In genomic region chr12:6852651-6853354, GRCh38 we compare ENCODE assay signal across 8 cellular contexts. TPM values are rescaled to one million over a fixed set of nuclear protein-coding genes. Genes with fewer than 3 reads are reported as not detected.
DNase-seq lines count a peak whose midpoint lies in the region; ATAC-seq and TF ChIP-seq lines count a peak whose summit lies in the region.

No MANE protein-coding gene starts in this region.

- DNase-seq in GM04504 (ENCODE audit: low read depth) (peak; percentile 56), NCI-H446 (lab: John Stamatoyannopoulos, UW) (peak; percentile 54 to 68), activated T-cell treated with anti-CD3 and anti-CD28 coated beads for 48 hours (ENCODE audit: low read depth) (peak; percentile 73), esophagus muscularis mucosa (ENCODE audit: extremely low spot score) (no peak), nephron progenitor cell (peak; percentile 31), tibial nerve (ENCODE audit: low spot score in 2 of 2) (no peak), AML-193 (lab: John Stamatoyannopoulos, UW) (no peak)

- peak in 1 of 3 experiments; percentile 4 for TF ChIP-seq CTCF in esophagus muscularis mucosa (IDR thresholded peaks at IDR 0.05)
- TF ChIP-seq CTCF in nephron progenitor cell (IDR thresholded peaks at IDR 0.05), result no peak
- TF ChIP-seq CTCF in tibial nerve (IDR thresholded peaks at IDR 0.05), result no peak

- H3K27me3 ChIP-seq in esophagus muscularis mucosa (no peaks in the 10 kb centered on the region), tibial nerve (no peaks in the 10 kb centered on the region)

- peaks cover 3% of the 10 kb centered on the region for H3K27me3 Mint-ChIP-seq in nephron progenitor cell (ENCODE audit: low read depth, poor library complexity)

- peak overlapping the region; percentile 93 for H3K27ac Mint-ChIP-seq in nephron progenitor cell

- intact Hi-C loops in esophagus muscularis mucosa (cut with DNase I), result no loop called here

- H3K36me3 ChIP-seq in esophagus muscularis mucosa, result peaks cover 18 to 43% (median 32%) of the 10 kb centered on the region in 4 donors
- H3K36me3 ChIP-seq in tibial nerve, result peaks cover 2 to 45% (median 5%) of the 10 kb centered on the region in 3 donors

- H3K4me3 ChIP-seq in esophagus muscularis mucosa (peak overlapping the region; percentile 61 to 94 (median 68)), tibial nerve (peak overlapping the region; percentile 14 to 84 (median 66))

- H3K27ac ChIP-seq in esophagus muscularis mucosa (replicated peaks in 1 of 4), result peak overlapping the region; percentile 92 to 98 (median 95)
- H3K27ac ChIP-seq in tibial nerve, result peak overlapping the region; percentile 24 to 94 (median 63)

- H3K4me1 Mint-ChIP-seq in nephron progenitor cell, result peaks cover 52% of the 10 kb centered on the region

- no peaks in the 10 kb centered on the region for H3K9me3 Mint-ChIP-seq in nephron progenitor cell

- TF ChIP-seq EP300 in esophagus muscularis mucosa (IDR thresholded peaks at IDR 0.05) (no peak), tibial nerve (IDR thresholded peaks at IDR 0.05) (no peak)

- 2% methylated on average over 17 of the region's 18 CpGs for WGBS in esophagus muscularis mucosa
- WGBS in tibial nerve, 2 donors, result 1 to 2% methylated on average over 18 of the region's 18 CpGs

- no peak for TF ChIP-seq POLR2A in esophagus muscularis mucosa (IDR thresholded peaks at IDR 0.05; ENCODE audit: low read depth)
- TF ChIP-seq POLR2A in tibial nerve (IDR thresholded peaks at IDR 0.05), result no peak

- peaks cover 44% of the 10 kb centered on the region for H3K36me3 Mint-ChIP-seq in nephron progenitor cell (ENCODE audit: low read depth)

- H3K4me3 Mint-ChIP-seq in nephron progenitor cell, result peak overlapping the region; percentile 94

- H3K4me1 ChIP-seq in esophagus muscularis mucosa, result peaks cover 13 to 26% (median 20%) of the 10 kb centered on the region in 4 donors
- H3K4me1 ChIP-seq in tibial nerve, result peaks cover 0 to 23% (median 14%) of the 10 kb centered on the region in 4 donors

- H3K9me3 ChIP-seq in esophagus muscularis mucosa (no peaks in the 10 kb centered on the region), tibial nerve (no peaks in the 10 kb centered on the region)

- no peak for ATAC-seq in HG03565 (IDR thresholded peaks at IDR 0.05; ENCODE audit: unreplicated experiment)

RNA-seq across cellular contexts. Expression of gene USP5, which starts 0.9 kb away (rescaled TPM):
- total RNA-seq in esophagus muscularis mucosa, result 10 to 100 TPM; 49.8 to 68.7 (median 58.4) TPM
- 10 to 100 TPM; 47.6 to 63.9 (median 56.8) TPM for total RNA-seq in tibial nerve

RNA-seq across cellular contexts. Expression of gene CDCA3, which starts 1.7 kb away (rescaled TPM):
- total RNA-seq in esophagus muscularis mucosa, result 1 to 10 TPM; 1.2 to 2.9 (median 1.5) TPM
- 10 to 100 TPM in 1 of 4 donors, 1 to 10 TPM in 1, under 1 TPM in 2; 0.21 to 19.4 (median 3.6) TPM for total RNA-seq in tibial nerve

RNA-seq across cellular contexts. Expression of gene GNB3, which starts 12.1 kb away (rescaled TPM):
- total RNA-seq in esophagus muscularis mucosa (1 to 10 TPM in 1 of 4 donors, under 1 TPM in 3; 0.39 to 1.7 (median 0.46) TPM), tibial nerve (1 to 10 TPM in 3 of 4 donors, under 1 TPM in 1; 0.84 to 9.9 (median 5.6) TPM)

RNA-seq across cellular contexts. Expression of gene TPI1, which starts 14.5 kb away (rescaled TPM):
- 100 to 1,000 TPM; 288 to 372 (median 355) TPM for total RNA-seq in esophagus muscularis mucosa
- total RNA-seq in tibial nerve, result 100 to 1,000 TPM; 189 to 346 (median 282) TPM

RNA-seq across cellular contexts. Expression of gene SPSB2, which starts 20.3 kb away (rescaled TPM):
- total RNA-seq in esophagus muscularis mucosa, result 10 to 100 TPM in 2 of 4 donors, 1 to 10 TPM in 2; 4.2 to 10.8 (median 8.5) TPM
- 10 to 100 TPM in 3 of 4 donors, 1 to 10 TPM in 1; 9.4 to 12.7 (median 11.8) TPM for total RNA-seq in tibial nerve

Comparison
In these comparisons a context has a peak if more than half of its experiments do, and no peak if none do; other contexts are left out.
1. DNase-seq: peak in GM04504 (single experiment), NCI-H446 (2 of 2), activated T-cell treated with anti-CD3 and anti-CD28 coated beads for 48 hours (single experiment) and nephron progenitor cell (single experiment); none in esophagus muscularis mucosa (single experiment), tibial nerve (0 of 2) and AML-193 (0 of 2).